2 cellular contexts compared by ENCODE assay signal in the genomic region with DNA sequence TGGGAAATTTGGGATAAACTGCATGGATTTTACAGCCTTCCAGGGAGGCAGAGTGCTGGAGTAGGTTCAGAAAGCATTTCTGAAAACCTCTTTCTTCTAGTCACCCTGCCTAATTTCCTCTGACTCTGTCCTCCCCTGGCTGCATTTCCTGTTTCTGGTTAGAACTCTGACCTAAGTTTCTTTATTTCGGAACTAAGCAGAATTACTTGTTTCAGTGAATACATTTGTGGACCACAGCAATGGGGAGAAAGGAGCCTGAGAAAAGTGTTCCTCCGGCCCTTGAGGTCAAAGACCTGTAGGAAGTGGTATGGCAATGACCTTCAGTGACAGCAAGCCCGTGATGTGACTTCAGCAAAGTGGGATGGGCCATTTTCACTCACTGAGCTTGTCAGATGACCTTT.
TF ChIP-seq lines count a peak whose summit lies in the region.

No MANE protein-coding gene starts in this region.

TF ChIP-seq in liver, 16 proteins besides CTCF, POLR2A, EP300 and RAD21 (continued from another document):
- TF ChIP-seq REST (IDR thresholded peaks at IDR 0.05) (no peak), ATF3 (IDR thresholded peaks at IDR 0.05) (no peak), FOXA2 (IDR thresholded peaks at IDR 0.05) (no peak), FOXA1 (IDR thresholded peaks at IDR 0.05) (no peak), NR2F2 (IDR thresholded peaks at IDR 0.05) (peak; percentile 41), RXRA (IDR thresholded peaks at IDR 0.05) (peak in 1 of 2 donors; percentile 51), YY1 (IDR thresholded peaks at IDR 0.05) (no peak)

TF ChIP-seq in HepG2, 621 proteins besides CTCF, POLR2A, EP300 and RAD21 (continued from another document):
- TF ChIP-seq ZBTB34 (CRISPR knock-in tag; IDR thresholded peaks at IDR 0.05) (no peak), AGO2 (optimal IDR thresholded peaks at IDR 0.05; ENCODE audit: low read depth, low read length) (no peak), IRF2 (CRISPR knock-in tag; IDR thresholded peaks at IDR 0.05) (no peak), GMEB2 (CRISPR knock-in tag; IDR thresholded peaks at IDR 0.05; ENCODE audit: low read depth) (no peak), ASH2L (IDR thresholded peaks at IDR 0.05; ENCODE audit: insufficient read length, low read depth, low read length) (no peak), EZH2 (conservative IDR thresholded peaks at IDR 0.05; ENCODE audit: low read depth, low read length) (no peak), HMG20B (CRISPR knock-in tag; conservative IDR thresholded peaks at IDR 0.05) (no peak)
- TF ChIP-seq, protein P1, sequence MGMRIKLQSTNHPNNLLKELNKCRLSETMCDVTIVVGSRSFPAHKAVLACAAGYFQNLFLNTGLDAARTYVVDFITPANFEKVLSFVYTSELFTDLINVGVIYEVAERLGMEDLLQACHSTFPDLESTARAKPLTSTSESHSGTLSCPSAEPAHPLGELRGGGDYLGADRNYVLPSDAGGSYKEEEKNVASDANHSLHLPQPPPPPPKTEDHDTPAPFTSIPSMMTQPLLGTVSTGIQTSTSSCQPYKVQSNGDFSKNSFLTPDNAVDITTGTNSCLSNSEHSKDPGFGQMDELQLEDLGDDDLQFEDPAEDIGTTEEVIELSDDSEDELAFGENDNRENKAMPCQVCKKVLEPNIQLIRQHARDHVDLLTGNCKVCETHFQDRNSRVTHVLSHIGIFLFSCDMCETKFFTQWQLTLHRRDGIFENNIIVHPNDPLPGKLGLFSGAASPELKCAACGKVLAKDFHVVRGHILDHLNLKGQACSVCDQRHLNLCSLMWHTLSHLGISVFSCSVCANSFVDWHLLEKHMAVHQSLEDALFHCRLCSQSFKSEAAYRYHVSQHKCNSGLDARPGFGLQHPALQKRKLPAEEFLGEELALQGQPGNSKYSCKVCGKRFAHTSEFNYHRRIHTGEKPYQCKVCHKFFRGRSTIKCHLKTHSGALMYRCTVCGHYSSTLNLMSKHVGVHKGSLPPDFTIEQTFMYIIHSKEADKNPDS (CRISPR knock-in tag; IDR thresholded peaks at IDR 0.05), result no peak
- TF ChIP-seq, protein P2, sequence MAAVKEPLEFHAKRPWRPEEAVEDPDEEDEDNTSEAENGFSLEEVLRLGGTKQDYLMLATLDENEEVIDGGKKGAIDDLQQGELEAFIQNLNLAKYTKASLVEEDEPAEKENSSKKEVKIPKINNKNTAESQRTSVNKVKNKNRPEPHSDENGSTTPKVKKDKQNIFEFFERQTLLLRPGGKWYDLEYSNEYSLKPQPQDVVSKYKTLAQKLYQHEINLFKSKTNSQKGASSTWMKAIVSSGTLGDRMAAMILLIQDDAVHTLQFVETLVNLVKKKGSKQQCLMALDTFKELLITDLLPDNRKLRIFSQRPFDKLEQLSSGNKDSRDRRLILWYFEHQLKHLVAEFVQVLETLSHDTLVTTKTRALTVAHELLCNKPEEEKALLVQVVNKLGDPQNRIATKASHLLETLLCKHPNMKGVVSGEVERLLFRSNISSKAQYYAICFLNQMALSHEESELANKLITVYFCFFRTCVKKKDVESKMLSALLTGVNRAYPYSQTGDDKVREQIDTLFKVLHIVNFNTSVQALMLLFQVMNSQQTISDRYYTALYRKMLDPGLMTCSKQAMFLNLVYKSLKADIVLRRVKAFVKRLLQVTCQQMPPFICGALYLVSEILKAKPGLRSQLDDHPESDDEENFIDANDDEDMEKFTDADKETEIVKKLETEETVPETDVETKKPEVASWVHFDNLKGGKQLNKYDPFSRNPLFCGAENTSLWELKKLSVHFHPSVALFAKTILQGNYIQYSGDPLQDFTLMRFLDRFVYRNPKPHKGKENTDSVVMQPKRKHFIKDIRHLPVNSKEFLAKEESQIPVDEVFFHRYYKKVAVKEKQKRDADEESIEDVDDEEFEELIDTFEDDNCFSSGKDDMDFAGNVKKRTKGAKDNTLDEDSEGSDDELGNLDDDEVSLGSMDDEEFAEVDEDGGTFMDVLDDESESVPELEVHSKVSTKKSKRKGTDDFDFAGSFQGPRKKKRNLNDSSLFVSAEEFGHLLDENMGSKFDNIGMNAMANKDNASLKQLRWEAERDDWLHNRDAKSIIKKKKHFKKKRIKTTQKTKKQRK (IDR thresholded peaks at IDR 0.05; ENCODE audit: low read length), result no peak
